Comparison of ENCODE assay signal across 8 cellular contexts in the genomic region with DNA sequence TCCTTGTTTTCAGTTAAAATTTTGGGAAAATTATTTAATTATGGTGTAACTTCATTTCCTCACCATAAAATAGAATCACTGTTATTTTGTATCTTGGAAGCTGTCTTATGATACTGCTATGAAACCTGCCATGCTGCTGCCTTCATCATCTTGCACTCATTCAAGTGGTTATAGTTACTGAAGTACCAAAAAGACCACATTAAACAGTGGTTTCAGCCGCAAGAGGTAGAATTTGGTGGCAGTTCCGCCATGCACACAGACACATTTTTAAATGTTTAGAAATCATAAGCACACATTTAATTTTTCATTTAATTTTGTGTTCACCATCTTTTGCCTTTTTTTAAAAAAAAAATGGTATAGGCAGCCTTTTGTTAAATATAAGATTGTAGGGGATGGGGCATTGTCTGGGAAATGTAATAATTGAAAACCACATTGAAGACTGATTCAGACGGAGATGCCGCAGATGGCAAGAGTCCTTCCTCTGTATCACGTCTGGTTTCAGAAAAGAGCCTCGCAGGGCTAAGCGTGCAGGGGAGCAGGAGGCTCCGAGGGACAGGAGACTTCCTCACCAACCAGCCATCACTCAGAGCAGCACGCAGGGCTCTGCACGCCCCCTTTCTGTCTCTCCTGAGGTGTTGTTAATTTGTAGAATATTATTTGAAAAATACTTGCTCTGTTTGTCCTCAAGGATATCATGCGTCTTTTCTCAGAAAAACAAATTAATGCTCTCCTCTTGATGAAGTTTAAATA.
DNase-seq lines count a peak whose midpoint lies in the region; ATAC-seq and TF ChIP-seq lines count a peak whose summit lies in the region.

No MANE protein-coding gene starts in this region.

- H3K27me3 ChIP-seq in CD8-positive, alpha-beta memory T cell (ENCODE audit: insufficient read depth, low read length, poor library complexity, severe bottlenecking), result peaks cover 6% of the 10 kb centered on the region
- H3K27me3 ChIP-seq in left lung, result no peaks in the 10 kb centered on the region

- peaks cover 13 to 51% of the 10 kb centered on the region in 2 donors for H3K27me3 Mint-ChIP-seq in CD8-positive, alpha-beta memory T cell
- H3K27me3 Mint-ChIP-seq in effector memory CD8-positive, alpha-beta T cell, result peaks cover 37 to 40% of the 10 kb centered on the region in 2 donors

- H3K4me1 ChIP-seq in CD8-positive, alpha-beta memory T cell (ENCODE audit: insufficient read depth, low read length), result peaks cover 36% of the 10 kb centered on the region
- H3K4me1 ChIP-seq in left lung, result peaks cover 4 to 11% of the 10 kb centered on the region in 2 donors

- intact Hi-C loops in left lung (cut with DNase I), result no loop called here

- H3K4me3 Mint-ChIP-seq in CD8-positive, alpha-beta memory T cell, result peak overlapping the region; percentile 14 to 72 (median 50)
- H3K4me3 Mint-ChIP-seq in effector memory CD8-positive, alpha-beta T cell, result peak overlapping the region; percentile 53 to 62

- peaks cover 4% of the 10 kb centered on the region for H3K9me3 ChIP-seq in CD8-positive, alpha-beta memory T cell (ENCODE audit: low read length)
- no peaks in the 10 kb centered on the region for H3K9me3 ChIP-seq in left lung

- peak; percentile 2 to 82 (median 55) for DNase-seq in CD8-positive, alpha-beta memory T cell
- DNase-seq in T-helper 1 cell (peak in 3 of 5 donors; percentile 10 to 69 (median 34)), NCI-H1436 (lab: John Stamatoyannopoulos, UW) (no peak), left lung (no peak), DMS79 (lab: John Stamatoyannopoulos, UW) (no peak), HuH-7.5 (ENCODE audit: low spot score) (no peak)
- peak; percentile 23 to 39 (median 29) for DNase-seq in effector memory CD8-positive, alpha-beta T cell

- H3K4me3 ChIP-seq in CD8-positive, alpha-beta memory T cell (ENCODE audit: low read length), result no peak overlapping the region
- no peak overlapping the region for H3K4me3 ChIP-seq in left lung

- CTCF ChIA-PET in CD8-positive, alpha-beta memory T cell (lab: Charles Lee), result no interaction called here

- POLR2A ChIA-PET in CD8-positive, alpha-beta memory T cell (lab: Charles Lee), result no interaction called here

- no peaks in the 10 kb centered on the region for H3K36me3 ChIP-seq in CD8-positive, alpha-beta memory T cell (ENCODE audit: insufficient read depth, low read length)
- H3K36me3 ChIP-seq in left lung, result no peaks in the 10 kb centered on the region

- ATAC-seq in GM21825 (IDR thresholded peaks at IDR 0.05; ENCODE audit: unreplicated experiment) (peak; percentile 62), left lung (no peak)
- ATAC-seq in effector memory CD8-positive, alpha-beta T cell (replicated peaks), result peak; percentile 74

- peaks cover 32 to 35% (median 33%) of the 10 kb centered on the region in 3 donors for H3K4me1 Mint-ChIP-seq in CD8-positive, alpha-beta memory T cell
- H3K4me1 Mint-ChIP-seq in effector memory CD8-positive, alpha-beta T cell (ENCODE audit: low read depth in 2 of 2), result peaks cover 19 to 23% of the 10 kb centered on the region in 2 donors

- no peak for TF ChIP-seq CTCF in left lung (IDR thresholded peaks at IDR 0.05)

- H3K27ac ChIP-seq in CD8-positive, alpha-beta memory T cell (ENCODE audit: low read depth, low read length), result no peak overlapping the region
- no peak overlapping the region for H3K27ac ChIP-seq in left lung

- H3K9me3 Mint-ChIP-seq in CD8-positive, alpha-beta memory T cell, result peaks cover 0 to 12% (median 2%) of the 10 kb centered on the region in 5 donors
- peaks cover 0 to 2% of the 10 kb centered on the region in 2 donors for H3K9me3 Mint-ChIP-seq in effector memory CD8-positive, alpha-beta T cell

- H3K36me3 Mint-ChIP-seq in CD8-positive, alpha-beta memory T cell, result peaks cover 0 to 9% (median 0%) of the 10 kb centered on the region in 3 donors
- H3K36me3 Mint-ChIP-seq in effector memory CD8-positive, alpha-beta T cell (ENCODE audit: insufficient read depth), result peaks cover 8% of the 10 kb centered on the region

- H3K27ac Mint-ChIP-seq in CD8-positive, alpha-beta memory T cell, result peak overlapping the region in 7 of 8 donors; percentile 13 to 80 (median 50)
- peak overlapping the region; percentile 17 to 89 for H3K27ac Mint-ChIP-seq in effector memory CD8-positive, alpha-beta T cell

Comparison
In these comparisons a context has a peak if more than half of its experiments do, and no peak if none do; other contexts are left out.
1. DNase-seq: peak in CD8-positive, alpha-beta memory T cell (5 of 5), T-helper 1 cell (3 of 5) and effector memory CD8-positive, alpha-beta T cell (3 of 3); none in NCI-H1436 (single experiment), left lung (0 of 2), DMS79 (single experiment) and HuH-7.5 (single experiment).